Comparison of ENCODE assay signal across 23 cellular contexts in genomic region chr1:206903687-206904086, GRCh38. TPM values are rescaled to one million over a fixed set of nuclear protein-coding genes. Genes with fewer than 3 reads are reported as not detected.
A peak's percentile ranks its signal among the peaks of the same experiment; 100 is the strongest.
DNase-seq lines count a peak whose midpoint lies in the region; ATAC-seq, FAIRE-seq and TF ChIP-seq lines count a peak whose summit lies in the region.
"Had no signal": no experiment of that assay in that cellular context is flagged by ENCODE, and none has a peak within 500 bp of the region (broad histone marks: within the 10 kb centered on the region; RNA-seq: fewer than 3 reads in every experiment).

No MANE protein-coding gene starts in this region.

- no peak overlapping the region for H3K23ac ChIP-seq in IMR-90 (ENCODE audit: low read depth, low read length)

- no peak for DNase-seq in CD4-positive, alpha-beta memory T cell
- DNase-seq in IMR-90 (peak; percentile 27), adipocyte (ENCODE audit: low read depth) (peak; percentile 19), esophagus muscularis mucosa (ENCODE audit: extremely low spot score) (no peak), kidney glomerular epithelial cell (lab: John Stamatoyannopoulos, UW) (no peak), GM12891 (ENCODE audit: insufficient read length, low spot score) (no peak)
- no peak for DNase-seq in naive thymus-derived CD8-positive, alpha-beta T cell
- DNase-seq: activated gamma-delta T cell treated with Interleukin-2 at 50 U/mL for 16 hours, BE2C, colonic mucosa, DMS153, foreskin keratinocyte, mucosa of descending colon, NCI-H1436 treated with DMSO at 0.1 percent for 48 hours, NCI-H2171 treated with DMSO at 0.1 percent for 48 hours, occipital lobe, PC-3, T1000 had no signal

- H4K91ac ChIP-seq in IMR-90 (ENCODE audit: insufficient read depth, low read depth, low read length): peak overlapping the region; percentile 24; the same call in 1 of the 2 replicates

- no peaks in the 10 kb centered on the region for H3K27me3 Mint-ChIP-seq in CD4-positive, alpha-beta memory T cell
- no peaks in the 10 kb centered on the region for H3K27me3 Mint-ChIP-seq in naive thymus-derived CD8-positive, alpha-beta T cell

- H2AFZ ChIP-seq in IMR-90 (replicated peaks; ENCODE audit: low read length, poor library complexity): no peak overlapping the region

- H3K4me1 ChIP-seq in CD4-positive, alpha-beta memory T cell (ENCODE audit: insufficient read depth, low read length): peaks cover 42% of the 10 kb centered on the region
- H3K4me1 ChIP-seq in IMR-90 (ENCODE audit: control insufficient read depth, insufficient read depth, low read length): peaks cover 12% of the 10 kb centered on the region
- peaks cover 13% of the 10 kb centered on the region for H3K4me1 ChIP-seq in adipocyte (ENCODE audit: control insufficient read depth, insufficient read depth, low read length)
- peaks cover 0 to 3% (median under 1%) of the 10 kb centered on the region in 4 donors for H3K4me1 ChIP-seq in esophagus muscularis mucosa

- peak overlapping the region; percentile 35 for H2BK120ac ChIP-seq in IMR-90 (ENCODE audit: low read depth, low read length)

- no peaks in the 10 kb centered on the region for H3K27me3 ChIP-seq in CD4-positive, alpha-beta memory T cell (ENCODE audit: insufficient read depth, low read length)
- H3K27me3 ChIP-seq in IMR-90 (ENCODE audit: control insufficient read depth, insufficient read depth, low read length) (no peaks in the 10 kb centered on the region), adipocyte (replicated peaks; ENCODE audit: control insufficient read depth, insufficient read depth, low read length) (no peaks in the 10 kb centered on the region), esophagus muscularis mucosa (peaks cover 0 to 21% (median 0%) of the 10 kb centered on the region in 4 donors)
- H3K27me3 ChIP-seq: BE2C, colonic mucosa, foreskin keratinocyte had no signal

- H3K18ac ChIP-seq in IMR-90 (ENCODE audit: low read depth, low read length): no peak overlapping the region

- no TSS peak for BruUV-seq in IMR-90 (replicated peaks; lab: Mats Ljungman, UMichigan)

- no peak for TF ChIP-seq RAD21 in IMR-90 (IDR thresholded peaks at IDR 0.05; ENCODE audit: low read length)

- in situ Hi-C loops in IMR-90 (cut with MboI; ENCODE audit: low sequenced_read_pairs): no loop called here

- no peak overlapping the region for H3K27ac ChIP-seq in CD4-positive, alpha-beta memory T cell (ENCODE audit: low read depth, low read length)
- H3K27ac ChIP-seq in IMR-90 (ENCODE audit: insufficient read depth, low read length) (no peak overlapping the region), esophagus muscularis mucosa (replicated peaks in 1 of 4) (no peak overlapping the region)
- H3K27ac ChIP-seq: colonic mucosa, SK-N-MC had no signal

- H3K4ac ChIP-seq in IMR-90 (ENCODE audit: low read depth, low read length): peak overlapping the region; percentile 73; the same call in 1 of the 2 replicates

- POLR2A ChIA-PET in CD4-positive, alpha-beta memory T cell (lab: Charles Lee; ENCODE audit: partially characterized antibody): interaction anchor here (1.1 to 11.6 kb wide), 7 partner anchors 9 to 159 kb away, joined by 3 to 211 read pairs (median 8); partner anchors contain the start of gene FCMR
- POLR2A ChIA-PET in IMR-90 (lab: Charles Lee; ENCODE audit: unreplicated experiment): interaction anchor here (0.6 kb wide), 1 partner anchor 70 kb away, joined by 3 read pairs; no protein-coding TSS in a partner anchor
- POLR2A ChIA-PET in naive thymus-derived CD8-positive, alpha-beta T cell (lab: Charles Lee): interaction anchor here (1.2 to 17.7 kb wide), 5 partner anchors 9 to 111 kb away, joined by 3 to 562 read pairs (median 76); partner anchors contain the start of genes FCMR and IL24

- no peak overlapping the region for H3K4me3 ChIP-seq in CD4-positive, alpha-beta memory T cell (ENCODE audit: low read length in 2 of 2)
- H3K4me3 ChIP-seq in IMR-90 (ENCODE audit: insufficient read depth, low read depth, low read length) (no peak overlapping the region), adipocyte (ENCODE audit: low read length) (no peak overlapping the region), esophagus muscularis mucosa (no peak overlapping the region)
- H3K4me3 ChIP-seq: colonic mucosa, mucosa of descending colon, SK-N-MC had no signal

- no peaks in the 10 kb centered on the region for H3K9me3 ChIP-seq in CD4-positive, alpha-beta memory T cell (ENCODE audit: control insufficient read depth in 1 of 2, low read length in 2 of 2)
- H3K9me3 ChIP-seq in IMR-90 (ENCODE audit: control insufficient read depth, insufficient read depth, low read length) (no peaks in the 10 kb centered on the region), adipocyte (ENCODE audit: control insufficient read depth, low read length) (no peaks in the 10 kb centered on the region), esophagus muscularis mucosa (no peaks in the 10 kb centered on the region)
- H3K9me3 ChIP-seq: colonic mucosa, mucosa of descending colon had no signal

- H3K4me3 Mint-ChIP-seq in CD4-positive, alpha-beta memory T cell: no peak overlapping the region
- peak overlapping the region in 2 of 10 donors; percentile 22 to 81 for H3K4me3 Mint-ChIP-seq in naive thymus-derived CD8-positive, alpha-beta T cell

- FAIRE-seq in GM12891 (lab: Jason Lieb, UNC): no peak

- peaks cover 55 to 60% of the 10 kb centered on the region in 2 donors for H3K36me3 Mint-ChIP-seq in CD4-positive, alpha-beta memory T cell
- H3K36me3 Mint-ChIP-seq in naive thymus-derived CD8-positive, alpha-beta T cell: peaks cover 19 to 71% (median 32%) of the 10 kb centered on the region in 3 donors

- peaks cover 0 to 3% (median 0%) of the 10 kb centered on the region in 8 donors for H3K9me3 Mint-ChIP-seq in CD4-positive, alpha-beta memory T cell
- H3K9me3 Mint-ChIP-seq in naive thymus-derived CD8-positive, alpha-beta T cell: no peaks in the 10 kb centered on the region

- CTCF ChIA-PET in CD4-positive, alpha-beta memory T cell (lab: Charles Lee; ENCODE audit: partially characterized antibody): interaction anchor here (5.2 kb wide), 1 partner anchor 8 kb away, joined by 30 read pairs; no protein-coding TSS in a partner anchor
- CTCF ChIA-PET in IMR-90 (lab: Yijun Ruan, JAX): no interaction called here

- no peak overlapping the region for H4K5ac ChIP-seq in IMR-90 (ENCODE audit: low read depth, low read length)

- intact Hi-C loops in CD4-positive, alpha-beta memory T cell (cut with micrococcal nuclease): no loop called here
- intact Hi-C loops in IMR-90 (cut with micrococcal nuclease): loop anchor here (1.0 kb wide), 1 partner anchor 32 kb away; no protein-coding TSS in a partner anchor
- intact Hi-C loops in esophagus muscularis mucosa (cut with DNase I): no loop called here

- no peak overlapping the region for H3K9ac ChIP-seq in IMR-90 (ENCODE audit: low read depth, low read length)
- no peak overlapping the region for H3K9ac ChIP-seq in adipocyte (ENCODE audit: low read length)

- no peak overlapping the region for H2BK5ac ChIP-seq in IMR-90 (ENCODE audit: low read depth, low read length, poor library complexity, severe bottlenecking)

- H3K79me1 ChIP-seq in IMR-90 (ENCODE audit: low read depth in 1 of 2, low read length in 2 of 2): peaks cover 0 to 17% of the 10 kb centered on the region in 2 experiments; a peak in 2 of 4 replicates

- TF ChIP-seq CTCF in IMR-90 (conservative IDR thresholded peaks at IDR 0.05; ENCODE audit: low read depth, low read length) (no peak), esophagus muscularis mucosa (IDR thresholded peaks at IDR 0.05) (no peak)

- H3K4me2 ChIP-seq in IMR-90 (ENCODE audit: low read depth, low read length): no peak overlapping the region

- no CpG with 5 or more reads among the region's 2 CpGs for WGBS in IMR-90 (ENCODE audit: extremely low coverage in 2 of 2, insufficient read length in 1 of 2), 2 experiments
- 59% methylated on average over 2 of the region's 2 CpGs for WGBS in esophagus muscularis mucosa

- peak overlapping the region; percentile 36 for H2AK5ac ChIP-seq in IMR-90 (ENCODE audit: low read depth, low read length)

- H3K4me1 Mint-ChIP-seq in CD4-positive, alpha-beta memory T cell: peaks cover 42 to 75% (median 52%) of the 10 kb centered on the region in 4 donors
- peaks cover 43 to 96% (median 90%) of the 10 kb centered on the region in 4 donors for H3K4me1 Mint-ChIP-seq in naive thymus-derived CD8-positive, alpha-beta T cell

- no peak overlapping the region for H2AK9ac ChIP-seq in IMR-90 (replicated peaks; ENCODE audit: low read depth, low read length, poor library complexity)

- no peak overlapping the region for H3K56ac ChIP-seq in IMR-90 (ENCODE audit: extremely low read depth, insufficient read depth, low read length)

- H3K36me3 ChIP-seq in CD4-positive, alpha-beta memory T cell (ENCODE audit: insufficient read depth, low read length): peaks cover 36% of the 10 kb centered on the region
- H3K36me3 ChIP-seq in IMR-90 (ENCODE audit: control insufficient read depth, insufficient read depth, low read length) (no peaks in the 10 kb centered on the region), adipocyte (ENCODE audit: control insufficient read depth, insufficient read depth, low read length, severe bottlenecking) (no peaks in the 10 kb centered on the region), esophagus muscularis mucosa (no peaks in the 10 kb centered on the region)
- H3K36me3 ChIP-seq: BE2C, colonic mucosa had no signal

- ATAC-seq in IMR-90 (ENCODE audit: low read depth): no peak
- ATAC-seq in naive thymus-derived CD8-positive, alpha-beta T cell: no peak
- ATAC-seq: foreskin keratinocyte, mucosa of descending colon, PC-3, sciatic nerve had no signal

- peak overlapping the region; percentile 46 for H3K14ac ChIP-seq in IMR-90 (replicated peaks; ENCODE audit: low read depth, low read length)

- H4K20me1 ChIP-seq in IMR-90 (ENCODE audit: insufficient read depth, low read length): no peaks in the 10 kb centered on the region

- dilution Hi-C loops in IMR-90 (cut with HindIII; ENCODE audit: low sequenced_read_pairs, unreplicated experiment): no loop called here

- TF ChIP-seq EP300 in esophagus muscularis mucosa (IDR thresholded peaks at IDR 0.05): no peak

- H2BK20ac ChIP-seq in IMR-90 (ENCODE audit: low read depth, low read length): peak overlapping the region; percentile 75

- H4K8ac ChIP-seq in IMR-90 (ENCODE audit: low read depth in 2 of 2, low read length in 2 of 2): peak overlapping the region; percentile 31 to 37; a peak in 1 of 4 replicates

- TF ChIP-seq POLR2A in IMR-90 (IDR thresholded peaks at IDR 0.05; ENCODE audit: low read depth, low read length) (no peak), esophagus muscularis mucosa (IDR thresholded peaks at IDR 0.05; ENCODE audit: low read depth) (no peak), GM12891 (IDR thresholded peaks at IDR 0.05; ENCODE audit: low read depth, low read length) (no peak)

- H3K9me1 ChIP-seq in IMR-90 (ENCODE audit: insufficient read depth, low read length): peaks cover 20% of the 10 kb centered on the region

- H3K27ac Mint-ChIP-seq in CD4-positive, alpha-beta memory T cell: peak overlapping the region; percentile 0 to 85 (median 52)
- peak overlapping the region; percentile 2 to 99 (median 94) for H3K27ac Mint-ChIP-seq in naive thymus-derived CD8-positive, alpha-beta T cell

- H2BK15ac ChIP-seq in IMR-90 (ENCODE audit: low read depth, low read length): peak overlapping the region; percentile 82; the same call in 2 of the 3 replicates

RNA-seq across cellular contexts. Expression of gene IL24, which starts 6.4 kb away (rescaled TPM):
- total RNA-seq in CD4-positive, alpha-beta memory T cell: not detected
- polyA plus RNA-seq in CD4-positive, alpha-beta memory T cell: 10 to 100 TPM; 20.3 to 29.6 TPM
- total RNA-seq in IMR-90 (2012; rRNA removed): under 0.01 and 0.18 TPM in 2 replicates
- 0.12 and 0.22 TPM in 2 replicates for polyA plus RNA-seq in IMR-90 (2012; rRNA removed)
- 0.04 TPM in 1 of 2 replicates, not detected in the other for polyA plus RNA-seq in IMR-90 (2012; cell fraction: cytosol; rRNA removed)
- polyA plus RNA-seq in IMR-90 (2012; cell fraction: nucleus; rRNA removed; ENCODE audit: low replicate concordance): 0.05 and 0.34 TPM in 2 replicates
- not detected for total RNA-seq in naive thymus-derived CD8-positive, alpha-beta T cell
- 10 to 100 TPM; 16.3 to 29.8 (median 19.3) TPM for polyA plus RNA-seq in naive thymus-derived CD8-positive, alpha-beta T cell
- 1 to 10 TPM in 1 of 4 donors, not detected in 3; 1.7 TPM for total RNA-seq in esophagus muscularis mucosa
- polyA plus RNA-seq in GM12891 (2012; ENCODE audit: low read depth, missing spikeins): 30.3 TPM
- total RNA-seq: colonic mucosa, HT-29, mucosa of descending colon, occipital lobe, sciatic nerve, subcutaneous adipose tissue had no signal

RNA-seq across cellular contexts. Expression of gene FCMR, which starts 18.1 kb away (rescaled TPM):
- total RNA-seq in CD4-positive, alpha-beta memory T cell: 100 to 1,000 TPM; 554 to 588 TPM
- polyA plus RNA-seq in CD4-positive, alpha-beta memory T cell: 100 to 1,000 TPM; 493 to 558 TPM
- total RNA-seq in IMR-90 (2012; rRNA removed): not detected in 2 replicates
- polyA plus RNA-seq in IMR-90 (2012; rRNA removed): 0.09 and 0.29 TPM in 2 replicates
- polyA plus RNA-seq in IMR-90 (2012; cell fraction: cytosol; rRNA removed): 0.41 and 0.58 TPM in 2 replicates
- polyA plus RNA-seq in IMR-90 (2012; cell fraction: nucleus; rRNA removed; ENCODE audit: low replicate concordance): 0.17 TPM in 1 of 2 replicates, not detected in the other
- 100 to 1,000 TPM; 742 to 747 TPM for total RNA-seq in naive thymus-derived CD8-positive, alpha-beta T cell
- polyA plus RNA-seq in naive thymus-derived CD8-positive, alpha-beta T cell: 100 to 1,000 TPM; 536 to 869 (median 596) TPM
- 1 to 10 TPM in 3 of 4 donors, not detected in 1; 2.5 to 3.3 (median 3.2) TPM for total RNA-seq in esophagus muscularis mucosa
- 233 TPM for polyA plus RNA-seq in GM12891 (2012; ENCODE audit: low read depth, missing spikeins)
- total RNA-seq: LHCN-M2 had no signal

RNA-seq across cellular contexts. Expression of gene IL20, which starts 38.3 kb away (rescaled TPM):
- total RNA-seq in CD4-positive, alpha-beta memory T cell: not detected
- not detected for polyA plus RNA-seq in CD4-positive, alpha-beta memory T cell
- total RNA-seq in IMR-90 (2012; rRNA removed): not detected in 2 replicates
- not detected in 2 replicates for polyA plus RNA-seq in IMR-90 (2012; rRNA removed)
- polyA plus RNA-seq in IMR-90 (2012; cell fraction: cytosol; rRNA removed): not detected in 2 replicates
- 0.11 TPM in 1 of 2 replicates, not detected in the other for polyA plus RNA-seq in IMR-90 (2012; cell fraction: nucleus; rRNA removed; ENCODE audit: low replicate concordance)
- not detected for total RNA-seq in naive thymus-derived CD8-positive, alpha-beta T cell
- not detected for polyA plus RNA-seq in naive thymus-derived CD8-positive, alpha-beta T cell
- total RNA-seq in esophagus muscularis mucosa: not detected
- not detected for polyA plus RNA-seq in GM12891 (2012; ENCODE audit: low read depth, missing spikeins)
- total RNA-seq: colonic mucosa, HT-29, LHCN-M2, mucosa of descending colon, PC-3, sciatic nerve, subcutaneous adipose tissue had no signal

RNA-seq across cellular contexts. Expression of gene PIGR, which starts 42.6 kb away (rescaled TPM):
- not detected for total RNA-seq in CD4-positive, alpha-beta memory T cell
- polyA plus RNA-seq in CD4-positive, alpha-beta memory T cell: not detected
- not detected in 2 replicates for total RNA-seq in IMR-90 (2012; rRNA removed)
- not detected in 2 replicates for polyA plus RNA-seq in IMR-90 (2012; rRNA removed)
- polyA plus RNA-seq in IMR-90 (2012; cell fraction: cytosol; rRNA removed): not detected in 2 replicates
- not detected in 2 replicates for polyA plus RNA-seq in IMR-90 (2012; cell fraction: nucleus; rRNA removed; ENCODE audit: low replicate concordance)
- total RNA-seq in naive thymus-derived CD8-positive, alpha-beta T cell: not detected
- polyA plus RNA-seq in naive thymus-derived CD8-positive, alpha-beta T cell: under 1 TPM in 1 of 3 donors, not detected in 2; 0.03 TPM
- 1 to 10 TPM in 2 of 4 donors, under 1 TPM in 1, not detected in 1; 0.42 to 4.2 (median 1.1) TPM for total RNA-seq in esophagus muscularis mucosa
- 10.4 TPM for polyA plus RNA-seq in GM12891 (2012; ENCODE audit: low read depth, missing spikeins)
- total RNA-seq: foreskin keratinocyte, LHCN-M2, occipital lobe, PC-3 had no signal
- polyA plus RNA-seq: foreskin keratinocyte had no signal

Comparison
In these comparisons a context has a peak if more than half of its experiments do, and no peak if none do; other contexts are left out.
1. DNase-seq: peak in IMR-90 (single experiment) and adipocyte (single experiment); none in CD4-positive, alpha-beta memory T cell (0 of 5), naive thymus-derived CD8-positive, alpha-beta T cell (0 of 10), esophagus muscularis mucosa (single experiment), kidney glomerular epithelial cell (single experiment) and GM12891 (single experiment).
2. RNA of gene FCMR, which starts 18.1 kb away (total RNA-seq): 742 to 747 TPM in naive thymus-derived CD8-positive, alpha-beta T cell and 554 to 588 TPM in CD4-positive, alpha-beta memory T cell; 2.5 to 3.3 TPM in esophagus muscularis mucosa and not detected in IMR-90; every median in the first group is over 100 times any median in the second.